In genomic region chr1:99886179-99886578, GRCh38 we compare ENCODE assay signal across 21 cellular contexts. TPM values are rescaled to one million over a fixed set of nuclear protein-coding genes. Genes with fewer than 3 reads are reported as not detected.
DNase-seq lines count a peak whose midpoint lies in the region; ATAC-seq, FAIRE-seq and TF ChIP-seq lines count a peak whose summit lies in the region.
"Had no signal": no experiment of that assay in that cellular context is flagged by ENCODE, and none has a peak within 500 bp of the region (broad histone marks: within the 10 kb centered on the region; RNA-seq: fewer than 3 reads in every experiment).

No MANE protein-coding gene starts in this region.

- POLR2A ChIA-PET in HEK293 (lab: Yijun Ruan, JAX): interaction anchor here (0.6 kb wide), 1 partner anchor 29 kb away, joined by 4 read pairs; no protein-coding TSS in a partner anchor
- POLR2A ChIA-PET in K562 (lab: Yijun Ruan, JAX): interaction anchor here (1.1 kb wide), 1 partner anchor 9 kb away, joined by 5 read pairs; no protein-coding TSS in a partner anchor

- no peak overlapping the region for H2AFZ ChIP-seq in K562 (ENCODE audit: low read depth, low read length)

- no peaks in the 10 kb centered on the region for H3K9me1 ChIP-seq in K562 (ENCODE audit: control insufficient read depth, insufficient read depth, low read length)

- H3K4me1 ChIP-seq in HEK293 (ENCODE audit: control insufficient read depth, insufficient read depth, low read length): no peaks in the 10 kb centered on the region
- no peaks in the 10 kb centered on the region for H3K4me1 ChIP-seq in K562 (replicated peaks in 1 of 2; ENCODE audit: control insufficient read depth in 2 of 2, insufficient read depth in 2 of 2, low read length in 2 of 2)
- H3K4me1 ChIP-seq: BE2C, BLaER1 had no signal

- H3K79me2 ChIP-seq in K562 (ENCODE audit: control insufficient read depth, insufficient read depth, low read length): no peaks in the 10 kb centered on the region

- TF ChIP-seq CTCF in HEK293 (tag by site-specific recombination; IDR thresholded peaks at IDR 0.05): no peak
- no peak for TF ChIP-seq CTCF in VCaP (conservative IDR thresholded peaks at IDR 0.05)
- TF ChIP-seq CTCF in K562 (IDR thresholded peaks at IDR 0.05 in 2 of 3, conservative IDR thresholded peaks at IDR 0.05 in 1 of 3; ENCODE audit: insufficient read depth in 2 of 3, low read depth in 1 of 3, low read length in 3 of 3): no peak

- no peaks in the 10 kb centered on the region for H3K27me3 ChIP-seq in K562 (ENCODE audit: control insufficient read depth in 2 of 2, insufficient read depth in 2 of 2, low read length in 2 of 2)
- H3K27me3 ChIP-seq: BE2C, BLaER1 had no signal

- H3K9me3 ChIP-seq in HEK293 (ENCODE audit: control insufficient read depth, insufficient read depth, low read depth, low read length) (no peaks in the 10 kb centered on the region), K562 (replicated peaks; ENCODE audit: control insufficient read depth, insufficient read depth, low read depth, low read length) (no peaks in the 10 kb centered on the region)
- H3K9me3 ChIP-seq: BE2C, BLaER1 had no signal

- CTCF ChIA-PET in HEK293 (lab: Yijun Ruan, JAX): no interaction called here
- CTCF ChIA-PET in K562 (lab: Yijun Ruan, JAX; ENCODE audit: low intra/inter-chr PET ratio): no interaction called here

- no peak for TF ChIP-seq EP300 in K562 (IDR thresholded peaks at IDR 0.05; ENCODE audit: low read length)

- WGBS in K562 (ENCODE audit: insufficient coverage, low coverage, missing lambda C conversion rate): 0% methylated on average over 1 of the region's 1 CpG

- in situ Hi-C loops in K562 (cut with MboI): no loop called here

- H3K4me2 ChIP-seq in K562 (ENCODE audit: insufficient read depth, low read length): no peak overlapping the region
- H3K4me2 ChIP-seq: BLaER1 had no signal

- no peak for ATAC-seq in K562
- no peak for ATAC-seq in esophagus mucosa

- TF ChIP-seq RAD21 in K562 (CRISPR knock-in tag; conservative IDR thresholded peaks at IDR 0.05 in 1 of 2, IDR thresholded peaks at IDR 0.05 in 1 of 2): no peak

- no peak for TF ChIP-seq POLR2A in K562 (conservative IDR thresholded peaks at IDR 0.05)

- intact Hi-C loops in K562 (cut with micrococcal nuclease): no loop called here

- H3K27ac ChIP-seq in HEK293 (ENCODE audit: extremely low read depth, low read depth, low read length): no peak overlapping the region
- peak overlapping the region; percentile 31; the same call in 1 of the 2 replicates for H3K27ac ChIP-seq in VCaP
- H3K27ac ChIP-seq in K562 (ENCODE audit: extremely low read depth, low read depth, low read length): no peak overlapping the region
- H3K27ac ChIP-seq: BLaER1 had no signal

- FAIRE-seq in K562 (lab: Jason Lieb, UNC): no peak
- FAIRE-seq: A204.1 had no signal

- H3K36me3 ChIP-seq in HEK293 (ENCODE audit: control insufficient read depth in 2 of 2, insufficient read depth in 1 of 2, low read length in 2 of 2) (peaks cover 6 to 47% of the 10 kb centered on the region in 2 experiments), K562 (ENCODE audit: control insufficient read depth, insufficient read depth, low read length) (peaks cover 48% of the 10 kb centered on the region)

- BruUV-seq in K562 (replicated peaks; lab: Mats Ljungman, UMichigan): no TSS peak

- H4K20me1 ChIP-seq in K562 (replicated peaks; ENCODE audit: control insufficient read depth, insufficient read depth, low read length): no peaks in the 10 kb centered on the region
- H4K20me1 ChIP-seq: BLaER1 had no signal

- DNase-seq in K562 (ENCODE audit: extremely low read depth in 1 of 4, low spot score in 3 of 4): no peak
- no peak for DNase-seq in NK-92 (lab: John Stamatoyannopoulos, UW; ENCODE audit: unreplicated experiment)
- DNase-seq in activated T-cell treated with anti-CD3 and anti-CD28 coated beads, Interleukin-2, amount 50 U/mL, for 48 hours: no peak
- DNase-seq: 8988T; ACHN; BE2C; C1 segment of cervical spinal cord; CD4-positive, alpha-beta memory T cell; CD4-positive, CD25-positive, alpha-beta regulatory T cell; CD8-positive, alpha-beta memory T cell; COR-L47; DMS 273 treated with DMSO at 0.1 percent for 48 hours; DMS153; DMS53; DMS79; GF-D8 had no signal

- no peak overlapping the region for H3K9ac ChIP-seq in K562 (ENCODE audit: insufficient read depth in 1 of 2, low read depth in 2 of 2, low read length in 2 of 2)
- H3K9ac ChIP-seq: BLaER1 had no signal

- H3K4me3 ChIP-seq in HEK293 (ENCODE audit: low read depth, low read length) (no peak overlapping the region), K562 (no peak overlapping the region)
- H3K4me3 ChIP-seq: BLaER1 had no signal

TF ChIP-seq in HEK293, 187 proteins besides CTCF, POLR2A, EP300 and RAD21:
- peak; percentile 70; the same call in 1 of the 2 replicates for TF ChIP-seq ZNF121 (tag by site-specific recombination; IDR thresholded peaks at IDR 0.05)
- TF ChIP-seq ZNF132 (tag by site-specific recombination; IDR thresholded peaks at IDR 0.05; ENCODE audit: borderline replicate concordance): no peak
- TF ChIP-seq ZNF623 (tag by site-specific recombination; IDR thresholded peaks at IDR 0.05): no peak

TF ChIP-seq in K562, 482 proteins besides CTCF, POLR2A, EP300 and RAD21:
- TF ChIP-seq ZNF121 (CRISPR knock-in tag; conservative IDR thresholded peaks at IDR 0.05) (peak; percentile 82), ZFPM2 (CRISPR knock-in tag; IDR thresholded peaks at IDR 0.05) (no peak)

RNA-seq across cellular contexts. Expression of gene AGL, which starts 36.0 kb away (rescaled TPM):
- 8.5 and 34.7 TPM in 2 replicates for total RNA-seq in K562 (2011; cell fraction: chromatin; rRNA removed; ENCODE audit: low replicate concordance)
- 3.8 and 4.7 TPM in 2 replicates for total RNA-seq in K562 (2011; cell fraction: nucleolus; rRNA removed)
- total RNA-seq in K562 (2011; cell fraction: nucleoplasm; rRNA removed): 8.9 and 12.0 TPM in 2 replicates
- 7.6 and 9.0 TPM in 2 replicates for total RNA-seq in K562 (2014; rRNA removed)
- total RNA-seq in K562 (2014; rRNA removed; fragmentation: Illumina TruSeq; extraction: Trizol): 20.4 and 23.1 TPM in 2 replicates
- total RNA-seq in K562 (2015; rRNA removed; fragmentation: Illumina TruSeq; extraction: Trizol): 16.1 and 16.6 TPM in 2 replicates
- 18.3 and 18.9 TPM in 2 replicates for total RNA-seq in K562 (2021)
- polyA plus RNA-seq in K562 (2011; rRNA removed): 8.1 and 12.4 TPM in 2 replicates
- polyA plus RNA-seq in K562 (2011; cell fraction: cytosol; rRNA removed): 2.2 and 3.9 TPM in 2 replicates
- polyA plus RNA-seq in K562 (2011; cell fraction: nucleus; rRNA removed): 7.1 and 8.6 TPM in 2 replicates
- polyA plus RNA-seq in K562 (2012): 11.3 and 12.1 TPM in 2 replicates
- polyA plus RNA-seq in K562 (2014; fragmentation: Illumina TruSeq; extraction: Trizol): 11.7 and 13.7 TPM in 2 replicates
- polyA plus RNA-seq in K562 (2014; fragmentation: Nextera tagmentation; extraction: Ambion mirVana): 1 to 10 TPM; 6.3 to 6.5 TPM
- polyA plus RNA-seq in K562 (2014; rRNA removed): 6.3 and 6.7 TPM in 2 replicates
- 41.7 and 42.8 TPM in 2 replicates for polyA minus RNA-seq in K562 (2011; rRNA and poly(A)+ RNA removed)
- 17.7 and 20.5 TPM in 2 replicates for polyA minus RNA-seq in K562 (2011; cell fraction: cytosol; rRNA and poly(A)+ RNA removed)
- polyA minus RNA-seq in K562 (2011; cell fraction: nucleus; rRNA and poly(A)+ RNA removed): 8.1 and 12.4 TPM in 2 replicates
- 17.4 TPM for total RNA-seq in esophagus mucosa

Comparison
In these comparisons a context has a peak if more than half of its experiments do, and no peak if none do; other contexts are left out.
1. Of the 44 proteins assayed by ChIP-seq in both K562 and HEK293: peak only in K562: none; only in HEK293: none; in both: ZNF121; in neither: 43.